35 cellular contexts compared by ENCODE assay signal in genomic region chr1:31159323-31159722, GRCh38.
"Had no signal": no experiment of that assay in that cellular context is flagged by ENCODE, and none has a peak within 500 bp of the region (broad histone marks: within the 10 kb centered on the region; RNA-seq: fewer than 3 reads in every experiment).

No MANE protein-coding gene starts in this region.

- ATAC-seq: activated naive CD4-positive, alpha-beta T cell treated with anti-CD3 and anti-CD28 coated beads, Interleukin-2, amount 50 U/mL, for 72 hours; activated T-cell treated with anti-CD3 and anti-CD28 coated beads, Interleukin-2, amount 50 U/mL, for 72 hours; gastroesophageal sphincter; T-helper 17 cell had no signal

- DNase-seq: activated CD4-positive, alpha-beta memory T cell treated with anti-CD3 and anti-CD28 coated beads, Interleukin-2, amount 10 ng/mL, durations not matched to agents 7 days and 5 days; activated CD4-positive, alpha-beta T cell treated with anti-CD3 and anti-CD28 coated beads for 4 hours; activated CD4-positive, alpha-beta T cell treated with anti-CD3 and anti-CD28 coated beads, Interleukin-2, amount 10 ng/mL, durations not matched to agents 7 days and 5 days; activated CD4-positive, alpha-beta T cell treated with anti-CD3 and anti-CD28 coated beads, Interleukin-2, amount 50 U/mL, for 4 hours; activated CD4-positive, CD25-positive, alpha-beta regulatory T cell; activated CD4-positive, CD25-positive, alpha-beta regulatory T cell treated with anti-CD3 and anti-CD28 coated beads, Interleukin-2, amount 50 U/mL, for 72 hours; activated CD8-positive, alpha-beta memory T cell treated with anti-CD3 and anti-CD28 coated beads, Interleukin-2, amount 50 U/mL, for 48 hours; activated gamma-delta T cell; activated naive CD4-positive, alpha-beta T cell; activated naive CD4-positive, alpha-beta T cell treated with anti-CD3 and anti-CD28 coated beads, Interleukin-2, amount 10 ng/mL, durations not matched to agents 7 days and 5 days; activated naive CD8-positive, alpha-beta T cell treated with anti-CD3 and anti-CD28 coated beads, Interleukin-2, amount 10 ng/mL, durations not matched to agents 7 days and 5 days; activated T-cell treated with anti-CD3 and anti-CD28 coated beads for 4 hours; activated T-cell treated with anti-CD3 and anti-CD28 coated beads, Interleukin-2, amount 50 U/mL, for 24 hours; activated T-cell treated with anti-CD3 and anti-CD28 coated beads, Interleukin-2, amount 50 U/mL, for 72 hours; central memory CD4-positive, alpha-beta T cell; cerebellar nuclear complex; effector CD8-positive, alpha-beta T cell; esophagus squamous epithelium; foreskin melanocyte; head of caudate nucleus; T-helper 1 cell; T-helper 17 cell; T1000; WERI-Rb-1 had no signal

- H3K9me3 ChIP-seq: ascending aorta, breast epithelium, colonic mucosa, esophagus squamous epithelium, gastroesophageal sphincter had no signal

- H3K4me3 Mint-ChIP-seq: activated CD4-positive, alpha-beta memory T cell treated with anti-CD3 and anti-CD28 coated beads, Interleukin-2, amount 10 ng/mL, durations not matched to agents 7 days and 5 days; activated CD4-positive, alpha-beta T cell treated with anti-CD3 and anti-CD28 coated beads, Interleukin-2, amount 10 ng/mL, durations not matched to agents 7 days and 5 days; activated naive CD4-positive, alpha-beta T cell treated with anti-CD3 and anti-CD28 coated beads, Interleukin-2, amount 10 ng/mL, durations not matched to agents 7 days and 5 days; activated naive CD8-positive, alpha-beta T cell treated with anti-CD3 and anti-CD28 coated beads, Interleukin-2, amount 10 ng/mL, durations not matched to agents 7 days and 5 days; activated T-cell treated with anti-CD3 and anti-CD28 coated beads, Interleukin-2, amount 50 U/mL, for 24 hours; activated T-cell treated with anti-CD3 and anti-CD28 coated beads, Interleukin-2, amount 50 U/mL, for 72 hours; brain; T-helper 17 cell; T-helper 2 cell treated with Interferon-gamma antibody and Interleukin-4, amounts not matched to agents 5 μg/mL and 100 μg/mL, for 36 hours had no signal

- H3K9me3 Mint-ChIP-seq: activated CD4-positive, alpha-beta memory T cell treated with anti-CD3 and anti-CD28 coated beads, Interleukin-2, amount 10 ng/mL, durations not matched to agents 7 days and 5 days; activated CD4-positive, alpha-beta T cell treated with anti-CD3 and anti-CD28 coated beads, Interleukin-2, amount 10 ng/mL, durations not matched to agents 7 days and 5 days; activated naive CD4-positive, alpha-beta T cell treated with anti-CD3 and anti-CD28 coated beads, Interleukin-2, amount 10 ng/mL, durations not matched to agents 7 days and 5 days; activated naive CD4-positive, alpha-beta T cell treated with anti-CD3 and anti-CD28 coated beads, Interleukin-2, amount 50 U/mL, for 72 hours; activated naive CD8-positive, alpha-beta T cell treated with anti-CD3 and anti-CD28 coated beads, Interleukin-2, amount 10 ng/mL, durations not matched to agents 7 days and 5 days; activated T-cell treated with anti-CD3 and anti-CD28 coated beads, Interleukin-2, amount 50 U/mL, for 24 hours; activated T-cell treated with anti-CD3 and anti-CD28 coated beads, Interleukin-2, amount 50 U/mL, for 72 hours; brain; T-helper 2 cell treated with Interferon-gamma antibody and Interleukin-4, amounts not matched to agents 5 μg/mL and 100 μg/mL, for 36 hours had no signal

- H3K27me3 ChIP-seq: ascending aorta, breast epithelium, cardiac muscle cell, colonic mucosa, esophagus squamous epithelium, gastroesophageal sphincter had no signal

- FAIRE-seq: endometrium, endothelial cell of umbilical vein had no signal

- H3K27ac ChIP-seq: ascending aorta, breast epithelium, cardiac muscle cell, colonic mucosa, epithelial cell of prostate, esophagus squamous epithelium, gastroesophageal sphincter, WERI-Rb-1 had no signal

- H3K36me3 ChIP-seq: ascending aorta, breast epithelium, cardiac muscle cell, colonic mucosa, esophagus squamous epithelium, gastroesophageal sphincter, WERI-Rb-1 had no signal

- H3K36me3 Mint-ChIP-seq: activated naive CD4-positive, alpha-beta T cell treated with anti-CD3 and anti-CD28 coated beads, Interleukin-2, amount 10 ng/mL, durations not matched to agents 7 days and 5 days; activated naive CD4-positive, alpha-beta T cell treated with anti-CD3 and anti-CD28 coated beads, Interleukin-2, amount 50 U/mL, for 72 hours; activated naive CD8-positive, alpha-beta T cell treated with anti-CD3 and anti-CD28 coated beads, Interleukin-2, amount 10 ng/mL, durations not matched to agents 7 days and 5 days; brain had no signal

- H3K27ac Mint-ChIP-seq: activated CD4-positive, alpha-beta memory T cell treated with anti-CD3 and anti-CD28 coated beads, Interleukin-2, amount 10 ng/mL, durations not matched to agents 7 days and 5 days; activated CD4-positive, alpha-beta T cell treated with anti-CD3 and anti-CD28 coated beads, Interleukin-2, amount 10 ng/mL, durations not matched to agents 7 days and 5 days; activated naive CD4-positive, alpha-beta T cell treated with anti-CD3 and anti-CD28 coated beads, Interleukin-2, amount 10 ng/mL, durations not matched to agents 7 days and 5 days; activated naive CD4-positive, alpha-beta T cell treated with anti-CD3 and anti-CD28 coated beads, Interleukin-2, amount 50 U/mL, for 72 hours; activated naive CD8-positive, alpha-beta T cell treated with anti-CD3 and anti-CD28 coated beads, Interleukin-2, amount 10 ng/mL, durations not matched to agents 7 days and 5 days; activated T-cell treated with anti-CD3 and anti-CD28 coated beads, Interleukin-2, amount 50 U/mL, for 24 hours; activated T-cell treated with anti-CD3 and anti-CD28 coated beads, Interleukin-2, amount 50 U/mL, for 72 hours; T-helper 17 cell; T-helper 2 cell treated with Interferon-gamma antibody and Interleukin-4, amounts not matched to agents 5 μg/mL and 100 μg/mL, for 36 hours had no signal

- H3K4me3 ChIP-seq: ascending aorta, breast epithelium, cardiac muscle cell, colonic mucosa, esophagus squamous epithelium, gastroesophageal sphincter had no signal

- H3K4me1 ChIP-seq: breast epithelium, colonic mucosa had no signal
